ENCODE assay signal across 24 cellular contexts in the genomic region with DNA sequence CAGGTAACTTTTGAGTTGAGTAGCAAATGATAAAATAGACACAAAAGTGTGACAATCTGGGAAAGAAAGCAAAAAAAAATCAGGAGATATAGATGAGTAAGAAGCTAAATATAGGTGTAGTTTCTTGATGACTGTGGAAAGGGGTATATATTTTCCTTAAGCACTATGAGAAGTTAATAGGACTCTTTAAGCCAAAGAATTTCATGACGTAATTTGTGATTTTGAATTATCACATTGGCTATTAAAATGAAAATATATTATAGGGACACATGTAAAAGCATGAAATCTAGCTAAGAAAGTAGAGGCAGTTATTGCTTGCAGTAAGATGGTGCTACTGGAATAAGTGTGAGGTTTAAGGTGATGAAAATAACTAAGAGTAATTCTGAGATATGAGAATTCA.
"Had no signal": no experiment of that assay in that cellular context is flagged by ENCODE, and none has a peak within 500 bp of the region (broad histone marks: within the 10 kb centered on the region; RNA-seq: fewer than 3 reads in every experiment).

No MANE protein-coding gene starts in this region.

- H3K4me1 Mint-ChIP-seq: activated B cell treated with CpG ODN at 0.5 μM for 24 hours; activated CD4-positive, alpha-beta T cell treated with anti-CD3 and anti-CD28 coated beads, Interleukin-2, amount 10 ng/mL, durations not matched to agents 24 days and 14 days; brain had no signal

- H3K27me3 Mint-ChIP-seq: activated B cell treated with CpG ODN at 0.5 μM for 24 hours; activated CD4-positive, alpha-beta memory T cell treated with anti-CD3 and anti-CD28 coated beads for 36 hours; activated CD4-positive, alpha-beta T cell treated with anti-CD3 and anti-CD28 coated beads, Interleukin-2, amount 10 ng/mL, durations not matched to agents 24 days and 14 days; activated naive CD8-positive, alpha-beta T cell had no signal

- H3K9me3 Mint-ChIP-seq: activated CD4-positive, alpha-beta T cell treated with anti-CD3 and anti-CD28 coated beads, Interleukin-2, amount 10 ng/mL, durations not matched to agents 24 days and 14 days; T-helper 1 cell treated with Interleukin-12 subunit alpha and Interleukin-12 subunit beta and Interleukin-4 antibody, amounts not matched to agents 30 μg/mL and 1 μg/mL, for 36 hours had no signal

- H3K27ac Mint-ChIP-seq: activated B cell treated with CpG ODN at 0.5 μM for 24 hours; activated CD4-positive, alpha-beta memory T cell treated with anti-CD3 and anti-CD28 coated beads for 36 hours; activated CD4-positive, alpha-beta T cell treated with anti-CD3 and anti-CD28 coated beads, Interleukin-2, amount 10 ng/mL, durations not matched to agents 24 days and 14 days; activated naive CD8-positive, alpha-beta T cell; brain; T-helper 1 cell treated with Interleukin-12 subunit alpha and Interleukin-12 subunit beta and Interleukin-4 antibody, amounts not matched to agents 30 μg/mL and 1 μg/mL, for 36 hours had no signal

- H3K4me3 Mint-ChIP-seq: activated B cell treated with CpG ODN at 0.5 μM for 24 hours; activated CD4-positive, alpha-beta memory T cell treated with anti-CD3 and anti-CD28 coated beads for 36 hours; activated CD4-positive, alpha-beta T cell treated with anti-CD3 and anti-CD28 coated beads, Interleukin-2, amount 10 ng/mL, durations not matched to agents 24 days and 14 days; activated naive CD8-positive, alpha-beta T cell; activated T-cell treated with anti-CD3 and anti-CD28 coated beads, Interleukin-2, amount 50 U/mL, for 4 hours; brain; T-helper 1 cell treated with Interleukin-12 subunit alpha and Interleukin-12 subunit beta and Interleukin-4 antibody, amounts not matched to agents 30 μg/mL and 1 μg/mL, for 36 hours had no signal

- DNase-seq: activated B cell treated with CpG ODN at 0.5 μM for 24 hours; activated CD4-positive, alpha-beta memory T cell treated with anti-CD3 and anti-CD28 coated beads for 36 hours; activated CD4-positive, alpha-beta T cell treated with anti-CD3 and anti-CD28 coated beads for 1 hour; activated CD4-positive, alpha-beta T cell treated with anti-CD3 and anti-CD28 coated beads, Interleukin-2, amount 10 ng/mL, durations not matched to agents 24 days and 14 days; activated CD8-positive, alpha-beta memory T cell treated with anti-CD3 and anti-CD28 coated beads for 24 hours; activated effector memory CD4-positive, alpha-beta T cell treated with anti-CD3 and anti-CD28 coated beads, Interleukin-2, amount 50 U/mL, for 16 hours; activated naive CD4-positive, alpha-beta T cell treated with Interleukin-2 at 50 U/mL for 16 hours; activated T-cell treated with anti-CD3 and anti-CD28 coated beads, Interleukin-2, amount 50 U/mL, for 4 hours; amygdala; Kasumi-1; NCI-H1048; NCI-H146; NCI-H187 treated with DMSO at 0.1 percent for 48 hours; NCI-H2081 treated with DMSO at 0.1 percent for 48 hours; NCI-H446; NCI-H524; PC-3; SHP77 had no signal

- H3K27me3 ChIP-seq: cardiac muscle cell had no signal

- H3K4me3 ChIP-seq: cardiac muscle cell had no signal

- H3K36me3 ChIP-seq: cardiac muscle cell had no signal

- ATAC-seq: activated T-cell treated with anti-CD3 and anti-CD28 coated beads, Interleukin-2, amount 50 U/mL, for 4 hours; PC-3 had no signal

- H3K36me3 Mint-ChIP-seq: activated CD4-positive, alpha-beta memory T cell treated with anti-CD3 and anti-CD28 coated beads for 36 hours; activated naive CD8-positive, alpha-beta T cell; brain had no signal

- FAIRE-seq: astrocyte, RCC 7860 had no signal

- H3K27ac ChIP-seq: cardiac muscle cell had no signal
